ENCODE assay signal across 7 cellular contexts in the genomic region with DNA sequence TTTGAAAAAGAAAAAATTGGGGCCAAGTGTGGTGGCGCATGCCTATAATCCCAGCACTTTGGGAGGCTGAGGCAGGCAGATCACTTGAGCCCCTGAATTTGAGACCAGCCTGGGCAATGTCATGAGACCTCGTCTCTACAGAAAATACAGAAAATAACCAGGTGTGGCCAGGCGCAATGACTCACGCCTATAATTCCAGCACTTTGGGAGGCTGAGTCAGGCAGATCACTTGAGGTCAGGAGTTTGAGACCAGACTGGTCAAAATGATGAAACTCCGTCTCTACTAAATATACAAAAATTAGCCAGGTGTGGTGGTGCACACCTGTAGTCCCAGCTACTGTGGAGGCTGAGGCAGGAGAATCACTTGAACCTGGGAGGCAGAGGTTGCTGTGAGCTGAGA. TPM values are rescaled to one million over a fixed set of nuclear protein-coding genes. Genes with fewer than 3 reads are reported as not detected.
A peak's percentile ranks its signal among the peaks of the same experiment; 100 is the strongest.
DNase-seq lines count a peak whose midpoint lies in the region; ATAC-seq and TF ChIP-seq lines count a peak whose summit lies in the region.
"Not testable (repeated sequence)": the region's sequence is repeated elsewhere in the genome, so short reads cannot be mapped to it uniquely, and the experiment has no call there.

No MANE protein-coding gene starts in this region.

- POLR2A ChIA-PET in CD8-positive, alpha-beta T cell (lab: Charles Lee), result not testable (repeated sequence)

- H3K36me3 ChIP-seq in CD8-positive, alpha-beta T cell (ENCODE audit: insufficient read depth, low read length), result not testable (repeated sequence)

- CTCF ChIA-PET in CD8-positive, alpha-beta T cell (lab: Charles Lee), result interaction anchor here (1.3 to 2.9 kb wide), 2 partner anchors 22 to 49 kb away, joined by 3 to 11 read pairs; no protein-coding TSS in a partner anchor
- CTCF ChIA-PET in activated CD8-positive, alpha-beta memory T cell treated with anti-CD3 and anti-CD28 coated beads, Interleukin-2, amount 10 ng/mL, durations not matched to agents 7 days and 5 days (lab: Charles Lee), result interaction anchor here (0.7 to 2.0 kb wide), 8 partner anchors 15 to 195 kb away, joined by 3 to 16 read pairs (median 4); no protein-coding TSS in a partner anchor

- H3K4me1 ChIP-seq in CD8-positive, alpha-beta T cell (ENCODE audit: insufficient read depth, low read length), result peaks cover 26% of the 10 kb centered on the region

- peaks cover 28% of the 10 kb centered on the region for H3K4me1 Mint-ChIP-seq in CD8-positive, alpha-beta T cell (ENCODE audit: low read depth)
- H3K4me1 Mint-ChIP-seq in T-helper 17 cell, result peaks cover 28% of the 10 kb centered on the region
- H3K4me1 Mint-ChIP-seq in activated CD8-positive, alpha-beta memory T cell treated with anti-CD3 and anti-CD28 coated beads, Interleukin-2, amount 10 ng/mL, durations not matched to agents 7 days and 5 days, result peaks cover 74% of the 10 kb centered on the region
- peaks cover 21 to 37% of the 10 kb centered on the region in 2 donors for H3K4me1 Mint-ChIP-seq in effector memory CD8-positive, alpha-beta T cell (ENCODE audit: low read depth in 2 of 2)
- peaks cover 40% of the 10 kb centered on the region for H3K4me1 Mint-ChIP-seq in stimulated activated effector memory CD8-positive, alpha-beta T cell treated with anti-CD3 and anti-CD28 coated beads, Interleukin-12 subunit alpha, Interleukin-12 subunit beta, amount 100 ng/mL, for 72 hours

- not testable (repeated sequence) for H3K9me3 ChIP-seq in CD8-positive, alpha-beta T cell (ENCODE audit: low read length); T-helper 17 cell (ENCODE audit: control insufficient read depth, low read length, poor library complexity, severe bottlenecking)

- H3K4me3 Mint-ChIP-seq in CD8-positive, alpha-beta T cell, result not testable (repeated sequence)
- H3K4me3 Mint-ChIP-seq in T-helper 17 cell, result peak overlapping the region; percentile 81
- H3K4me3 Mint-ChIP-seq in activated CD8-positive, alpha-beta memory T cell treated with anti-CD3 and anti-CD28 coated beads, Interleukin-2, amount 10 ng/mL, durations not matched to agents 7 days and 5 days, result peak overlapping the region; percentile 62
- H3K4me3 Mint-ChIP-seq in effector memory CD8-positive, alpha-beta T cell, result peak overlapping the region; percentile 9 to 68
- H3K4me3 Mint-ChIP-seq in stimulated activated effector memory CD8-positive, alpha-beta T cell treated with anti-CD3 and anti-CD28 coated beads, Interleukin-12 subunit alpha, Interleukin-12 subunit beta, amount 100 ng/mL, for 72 hours, result peak overlapping the region; percentile 57

- H3K27ac ChIP-seq in CD8-positive, alpha-beta T cell (ENCODE audit: low read depth, low read length), result not testable (repeated sequence)

- H3K27me3 ChIP-seq in CD8-positive, alpha-beta T cell (ENCODE audit: insufficient read depth, low read length), result not testable (repeated sequence)

- DNase-seq in CD8-positive, alpha-beta T cell; T-helper 17 cell; activated CD8-positive, alpha-beta memory T cell treated with anti-CD3 and anti-CD28 coated beads, Interleukin-2, amount 10 ng/mL, durations not matched to agents 7 days and 5 days; activated naive CD4-positive, alpha-beta T cell treated with anti-CD3 and anti-CD28 coated beads, Interleukin-2, amount 50 U/mL, for 72 hours (ENCODE audit: low spot score in 2 of 2); effector memory CD8-positive, alpha-beta T cell; stimulated activated effector memory CD8-positive, alpha-beta T cell treated with anti-CD3 and anti-CD28 coated beads, Interleukin-12 subunit alpha, Interleukin-12 subunit beta, amount 100 ng/mL, for 72 hours (ENCODE audit: low spot score in 2 of 2): not testable (repeated sequence)
- DNase-seq in M059J (ENCODE audit: low read depth), result peak; percentile 85

- ATAC-seq in CD8-positive, alpha-beta T cell; T-helper 17 cell; activated CD8-positive, alpha-beta memory T cell treated with anti-CD3 and anti-CD28 coated beads, Interleukin-2, amount 10 ng/mL, durations not matched to agents 7 days and 5 days; activated naive CD4-positive, alpha-beta T cell treated with anti-CD3 and anti-CD28 coated beads, Interleukin-2, amount 50 U/mL, for 72 hours; effector memory CD8-positive, alpha-beta T cell (replicated peaks); stimulated activated effector memory CD8-positive, alpha-beta T cell treated with anti-CD3 and anti-CD28 coated beads, Interleukin-12 subunit alpha, Interleukin-12 subunit beta, amount 100 ng/mL, for 72 hours: not testable (repeated sequence)

- H3K9me3 Mint-ChIP-seq in CD8-positive, alpha-beta T cell; activated CD8-positive, alpha-beta memory T cell treated with anti-CD3 and anti-CD28 coated beads, Interleukin-2, amount 10 ng/mL, durations not matched to agents 7 days and 5 days (ENCODE audit: low read depth); activated naive CD4-positive, alpha-beta T cell treated with anti-CD3 and anti-CD28 coated beads, Interleukin-2, amount 50 U/mL, for 72 hours; effector memory CD8-positive, alpha-beta T cell; stimulated activated effector memory CD8-positive, alpha-beta T cell treated with anti-CD3 and anti-CD28 coated beads, Interleukin-12 subunit alpha, Interleukin-12 subunit beta, amount 100 ng/mL, for 72 hours: not testable (repeated sequence)

- intact Hi-C loops in CD8-positive, alpha-beta T cell (cut with DNase I, micrococcal nuclease), result not testable (repeated sequence)

- not testable (repeated sequence) for H3K36me3 Mint-ChIP-seq in CD8-positive, alpha-beta T cell; T-helper 17 cell (ENCODE audit: low read depth); stimulated activated effector memory CD8-positive, alpha-beta T cell treated with anti-CD3 and anti-CD28 coated beads, Interleukin-12 subunit alpha, Interleukin-12 subunit beta, amount 100 ng/mL, for 72 hours
- H3K36me3 Mint-ChIP-seq in activated CD8-positive, alpha-beta memory T cell treated with anti-CD3 and anti-CD28 coated beads, Interleukin-2, amount 10 ng/mL, durations not matched to agents 7 days and 5 days, result peaks cover 51% of the 10 kb centered on the region
- H3K36me3 Mint-ChIP-seq in activated naive CD4-positive, alpha-beta T cell treated with anti-CD3 and anti-CD28 coated beads, Interleukin-2, amount 50 U/mL, for 72 hours, result peaks cover 7 to 32% of the 10 kb centered on the region in 2 donors
- peaks cover 11% of the 10 kb centered on the region for H3K36me3 Mint-ChIP-seq in effector memory CD8-positive, alpha-beta T cell (ENCODE audit: insufficient read depth)

- not testable (repeated sequence) for TF ChIP-seq CTCF in CD8-positive, alpha-beta T cell (IDR thresholded peaks at IDR 0.05)

- not testable (repeated sequence) for H3K27me3 Mint-ChIP-seq in CD8-positive, alpha-beta T cell (ENCODE audit: low read depth); T-helper 17 cell; activated CD8-positive, alpha-beta memory T cell treated with anti-CD3 and anti-CD28 coated beads, Interleukin-2, amount 10 ng/mL, durations not matched to agents 7 days and 5 days; effector memory CD8-positive, alpha-beta T cell

- peak overlapping the region; percentile 91 for H3K27ac Mint-ChIP-seq in CD8-positive, alpha-beta T cell
- H3K27ac Mint-ChIP-seq in T-helper 17 cell, result peak overlapping the region; percentile 89
- H3K27ac Mint-ChIP-seq in activated CD8-positive, alpha-beta memory T cell treated with anti-CD3 and anti-CD28 coated beads, Interleukin-2, amount 10 ng/mL, durations not matched to agents 7 days and 5 days, result peak overlapping the region; percentile 95
- H3K27ac Mint-ChIP-seq in activated naive CD4-positive, alpha-beta T cell treated with anti-CD3 and anti-CD28 coated beads, Interleukin-2, amount 50 U/mL, for 72 hours, result peak overlapping the region; percentile 79 to 93
- H3K27ac Mint-ChIP-seq in effector memory CD8-positive, alpha-beta T cell, result peak overlapping the region; percentile 69 to 95
- peak overlapping the region; percentile 92 for H3K27ac Mint-ChIP-seq in stimulated activated effector memory CD8-positive, alpha-beta T cell treated with anti-CD3 and anti-CD28 coated beads, Interleukin-12 subunit alpha, Interleukin-12 subunit beta, amount 100 ng/mL, for 72 hours

- H3K4me3 ChIP-seq in CD8-positive, alpha-beta T cell (ENCODE audit: low read depth, low read length), result not testable (repeated sequence)

RNA-seq across cellular contexts. Expression of a gene that starts 26.4 kb away (rescaled TPM):
- total RNA-seq in CD8-positive, alpha-beta T cell, result 10 to 100 TPM; 18.6 to 20.7 TPM
- 36.4 and 41.5 TPM in 2 replicates for total RNA-seq in M059J (2014; rRNA removed; shearing (Covaris generic))
- 10 to 100 TPM; 25.1 to 33.1 TPM for total RNA-seq in T-helper 17 cell
- 10 to 100 TPM; 75.6 to 89.9 TPM for total RNA-seq in activated CD8-positive, alpha-beta memory T cell treated with anti-CD3 and anti-CD28 coated beads, Interleukin-2, amount 10 ng/mL, durations not matched to agents 7 days and 5 days
- 10 to 100 TPM; 36.7 to 66.2 TPM for total RNA-seq in activated naive CD4-positive, alpha-beta T cell treated with anti-CD3 and anti-CD28 coated beads, Interleukin-2, amount 50 U/mL, for 72 hours
